In genomic region chr18:63207154-63207790, GRCh38 we compare ENCODE assay signal across 9 cellular contexts.
A peak's percentile ranks its signal among the peaks of the same experiment; 100 is the strongest.
DNase-seq lines count a peak whose midpoint lies in the region; ATAC-seq lines count a peak whose summit lies in the region.
"Had no signal": no experiment of that assay in that cellular context is flagged by ENCODE, and none has a peak within 500 bp of the region (broad histone marks: within the 10 kb centered on the region; RNA-seq: fewer than 3 reads in every experiment).

No MANE protein-coding gene starts in this region.

- DNase-seq in DMS79 (lab: John Stamatoyannopoulos, UW) (peak; percentile 86), NCI-H69 (lab: John Stamatoyannopoulos, UW) (peak; percentile 89), germinal center (ENCODE audit: low spot score) (peak; percentile 45), GM03348 (ENCODE audit: low spot score) (no peak), ACHN (no peak), AG08396 (ENCODE audit: low spot score) (no peak)
- no peak for DNase-seq in stimulated activated CD8-positive, alpha-beta memory T cell treated with anti-CD3 and anti-CD28 coated beads, Interleukin-4, amount 100 ng/mL, for 48 hours
- DNase-seq: central memory CD4-positive, alpha-beta T cell had no signal

- in situ Hi-C loops in ACHN (cut with HindIII; ENCODE audit: low pct_ligation_motif_present, low pct_unique_long_range_greater_than_20kb, low sequenced_read_pairs), result no loop called here

- peak; percentile 34 for ATAC-seq in GM21786 (IDR thresholded peaks at IDR 0.05; ENCODE audit: unreplicated experiment)

Comparison
In these comparisons a context has a peak if more than half of its experiments do, and no peak if none do; other contexts are left out.
1. DNase-seq: peak in DMS79 (single experiment), NCI-H69 (single experiment) and germinal center (single experiment); none in GM03348 (single experiment), ACHN (single experiment), AG08396 (single experiment) and stimulated activated CD8-positive, alpha-beta memory T cell treated with anti-CD3 and anti-CD28 coated beads, Interleukin-4, amount 100 ng/mL, for 48 hours (single experiment).